ENCODE assay signal across 10 cellular contexts in the genomic region with DNA sequence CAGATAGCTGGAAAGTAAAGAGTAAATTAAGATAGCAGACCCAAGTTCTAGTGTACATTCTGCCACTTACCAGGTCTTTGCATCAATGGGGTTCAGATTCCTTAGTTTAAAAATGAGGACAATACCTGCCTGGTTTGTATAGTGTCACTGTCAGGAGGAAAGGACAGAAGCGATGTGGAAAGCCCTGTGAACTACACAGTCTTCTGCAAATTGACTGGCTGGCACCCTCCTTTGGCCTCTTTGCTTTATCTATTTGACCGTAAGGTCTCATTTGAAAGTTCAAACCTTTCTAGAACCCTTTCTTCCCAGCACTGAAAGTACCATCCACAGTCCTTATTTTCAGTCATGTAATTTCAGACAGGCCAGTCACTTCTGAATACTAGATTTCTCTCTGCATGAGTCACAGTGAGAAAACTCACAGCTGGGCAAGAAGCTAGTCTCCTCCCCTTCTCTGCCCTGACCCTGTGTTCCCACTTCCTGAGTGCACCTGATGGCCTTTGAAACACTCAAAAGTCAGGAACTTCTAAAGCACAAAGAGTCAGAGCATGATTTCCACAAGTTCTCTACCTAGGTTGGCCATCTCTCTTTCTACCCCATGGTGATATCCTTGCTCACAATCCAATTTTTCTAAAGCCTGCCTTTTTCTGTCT.
A peak's percentile ranks its signal among the peaks of the same experiment; 100 is the strongest.
DNase-seq lines count a peak whose midpoint lies in the region; ATAC-seq, FAIRE-seq and TF ChIP-seq lines count a peak whose summit lies in the region.
"Had no signal": no experiment of that assay in that cellular context is flagged by ENCODE, and none has a peak within 500 bp of the region (broad histone marks: within the 10 kb centered on the region; RNA-seq: fewer than 3 reads in every experiment).

No MANE protein-coding gene starts in this region.

- no peak overlapping the region for H3K4me3 Mint-ChIP-seq in progenitor cell of endocrine pancreas (ENCODE audit: low read depth)

- peak; percentile 96 for ATAC-seq in GM21737 (IDR thresholded peaks at IDR 0.05; ENCODE audit: unreplicated experiment)

- H3K27me3 Mint-ChIP-seq in progenitor cell of endocrine pancreas: no peaks in the 10 kb centered on the region

- DNase-seq in GM12865 (ENCODE audit: low read depth) (peak; percentile 73), HT1080 (ENCODE audit: low read depth) (peak; percentile 89), islet precursor cell (peak; percentile 54), D721Med (ENCODE audit: insufficient read length, low spot score) (no peak), NCI-H2081 treated with DMSO at 0.1 percent for 48 hours (lab: John Stamatoyannopoulos, UW) (no peak), progenitor cell of endocrine pancreas (ENCODE audit: low spot score, unreplicated experiment) (no peak)
- DNase-seq in effector CD8-positive, alpha-beta T cell (lab: John Stamatoyannopoulos, UW): no peak
- DNase-seq: effector memory CD4-positive, alpha-beta T cell had no signal

- no peak overlapping the region for H3K4me3 ChIP-seq in GM12865 (ENCODE audit: low read depth, low read length)
- H3K4me3 ChIP-seq: SJSA1 had no signal

- H3K4me1 Mint-ChIP-seq in progenitor cell of endocrine pancreas (ENCODE audit: low read depth): peaks cover 6% of the 10 kb centered on the region

- H3K9me3 Mint-ChIP-seq in progenitor cell of endocrine pancreas (ENCODE audit: low read depth): no peaks in the 10 kb centered on the region

- no peaks in the 10 kb centered on the region for H3K36me3 Mint-ChIP-seq in progenitor cell of endocrine pancreas (ENCODE audit: insufficient read depth)

- FAIRE-seq in D721Med (lab: Jason Lieb, UNC): no peak

- TF ChIP-seq CTCF in GM12865 (IDR thresholded peaks at IDR 0.05; ENCODE audit: insufficient read depth, low read depth, low read length, missing control alignments) (no peak), D721Med (IDR thresholded peaks at IDR 0.05; ENCODE audit: insufficient read depth, missing control alignments) (no peak), progenitor cell of endocrine pancreas (IDR thresholded peaks at IDR 0.05; ENCODE audit: unreplicated experiment) (no peak)

- H3K27ac Mint-ChIP-seq in progenitor cell of endocrine pancreas: no peak overlapping the region

Comparison
In these comparisons a context has a peak if more than half of its experiments do, and no peak if none do; other contexts are left out.
1. DNase-seq: peak in GM12865 (single experiment), HT1080 (single experiment) and islet precursor cell (single experiment); none in effector CD8-positive, alpha-beta T cell (single experiment), D721Med (single experiment), NCI-H2081 treated with DMSO at 0.1 percent for 48 hours (single experiment) and progenitor cell of endocrine pancreas (single experiment).